ENCODE assay signal across 20 cellular contexts in genomic region chr2:148013879-148014278, GRCh38.
"Had no signal": no experiment of that assay in that cellular context is flagged by ENCODE, and none has a peak within 500 bp of the region (broad histone marks: within the 10 kb centered on the region; RNA-seq: fewer than 3 reads in every experiment).

No MANE protein-coding gene starts in this region.

- H3K27ac Mint-ChIP-seq: activated B cell treated with CpG ODN at 0.5 μM for 24 hours; activated CD4-positive, alpha-beta T cell treated with anti-CD3 and anti-CD28 coated beads for 36 hours; activated naive CD8-positive, alpha-beta T cell treated with anti-CD3 and anti-CD28 coated beads for 36 hours; memory B cell had no signal

- H3K27ac ChIP-seq: esophagus squamous epithelium, gastroesophageal sphincter, heart left ventricle, thoracic aorta, upper lobe of left lung had no signal

- H3K4me3 Mint-ChIP-seq: activated B cell treated with CpG ODN at 0.5 μM for 24 hours; activated CD4-positive, alpha-beta T cell treated with anti-CD3 and anti-CD28 coated beads for 36 hours; activated naive CD8-positive, alpha-beta T cell treated with anti-CD3 and anti-CD28 coated beads for 36 hours; activated T-cell treated with anti-CD3 and anti-CD28 coated beads, Interleukin-2, amount 50 U/mL, for 4 hours; memory B cell had no signal

- H3K4me3 ChIP-seq: esophagus squamous epithelium, gastroesophageal sphincter, heart left ventricle, thoracic aorta, upper lobe of left lung had no signal

- H3K27me3 ChIP-seq: esophagus squamous epithelium, gastroesophageal sphincter, heart left ventricle, upper lobe of left lung had no signal

- H3K27me3 Mint-ChIP-seq: activated B cell treated with CpG ODN at 0.5 μM for 24 hours; activated CD4-positive, alpha-beta T cell treated with anti-CD3 and anti-CD28 coated beads for 36 hours; activated naive CD8-positive, alpha-beta T cell treated with anti-CD3 and anti-CD28 coated beads for 36 hours; memory B cell had no signal

- H3K9me3 ChIP-seq: esophagus squamous epithelium, gastroesophageal sphincter, thoracic aorta, upper lobe of left lung had no signal

- DNase-seq: activated B cell treated with CpG ODN at 0.5 μM for 24 hours; activated CD4-positive, alpha-beta T cell treated with anti-CD3 and anti-CD28 coated beads for 36 hours; activated CD4-positive, alpha-beta T cell treated with anti-CD3 and anti-CD28 coated beads, Interleukin-2, amount 50 U/mL, for 48 hours; activated CD8-positive, alpha-beta memory T cell treated with anti-CD3 and anti-CD28 coated beads, Interleukin-2, amount 50 U/mL, for 48 hours; activated naive CD4-positive, alpha-beta T cell treated with Interleukin-2 at 50 U/mL for 16 hours; activated naive CD8-positive, alpha-beta T cell treated with anti-CD3 and anti-CD28 coated beads for 36 hours; activated T-cell treated with anti-CD3 and anti-CD28 coated beads, Interleukin-2, amount 50 U/mL, for 4 hours; central memory CD4-positive, alpha-beta T cell; effector memory CD4-positive, alpha-beta T cell; esophagus squamous epithelium; heart left ventricle; nucleus accumbens; stimulated activated CD4-positive, alpha-beta T cell treated with anti-CD3 and anti-CD28 coated beads, Interleukin-2, amount 100 ng/mL, for 48 hours; stimulated activated naive CD4-positive, alpha-beta T cell; T-helper 1 cell; T-helper 9 cell; upper lobe of left lung had no signal

- H3K36me3 ChIP-seq: esophagus squamous epithelium, gastroesophageal sphincter, heart left ventricle, thoracic aorta, upper lobe of left lung had no signal
